7 cellular contexts compared by ENCODE assay signal in genomic region chr3:81022339-81022738, GRCh38.
"Had no signal": no experiment of that assay in that cellular context is flagged by ENCODE, and none has a peak within 500 bp of the region (broad histone marks: within the 10 kb centered on the region; RNA-seq: fewer than 3 reads in every experiment).

No MANE protein-coding gene starts in this region.

- DNase-seq: GDM1, GF-D8 had no signal

- FAIRE-seq: G401.6, GM12891, GM12892, GM18507, GM19239 had no signal
